In the genomic region with DNA sequence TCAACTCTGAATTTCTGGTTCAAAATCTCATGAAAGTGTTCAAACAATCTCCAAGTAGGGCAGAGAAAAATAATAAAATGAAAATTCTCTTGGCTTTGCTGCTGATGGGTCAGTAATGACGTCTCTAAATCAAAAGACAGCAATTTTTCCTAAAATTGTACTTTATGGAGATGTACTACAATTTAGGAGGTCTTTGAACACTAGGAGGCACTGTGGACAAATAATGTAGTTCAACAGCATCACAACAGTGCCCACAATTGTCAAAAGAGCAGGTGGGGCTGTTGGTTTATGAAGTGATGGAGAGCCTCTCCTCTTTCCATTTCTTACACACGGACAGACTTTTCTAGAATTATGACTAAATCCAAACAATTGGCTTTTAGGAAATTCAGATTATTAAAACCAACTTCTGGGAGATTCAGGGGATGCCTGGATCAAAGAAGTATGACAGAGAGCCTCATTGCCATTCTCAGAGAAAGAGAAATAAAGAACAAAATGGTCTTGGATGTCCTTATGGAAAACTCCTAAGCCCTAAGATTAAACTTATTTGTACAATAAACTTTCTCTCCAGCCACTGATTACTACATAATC, we compare ENCODE assay signal across 8 cellular contexts. TPM values are rescaled to one million over a fixed set of nuclear protein-coding genes. Genes with fewer than 3 reads are reported as not detected.
A peak's percentile ranks its signal among the peaks of the same experiment; 100 is the strongest.
DNase-seq lines count a peak whose midpoint lies in the region; ATAC-seq and TF ChIP-seq lines count a peak whose summit lies in the region.

No MANE protein-coding gene starts in this region.

- no peaks in the 10 kb centered on the region for H3K4me1 Mint-ChIP-seq in Calu3 (ENCODE audit: low read depth, unreplicated experiment)
- peaks cover 5% of the 10 kb centered on the region for H3K4me1 Mint-ChIP-seq in activated T-helper 1 cell treated with anti-CD3 and anti-CD28 coated beads, Interleukin-12 subunit alpha, Interleukin-12 subunit beta, Interleukin-2, Interleukin-4 antibody, amounts not matched to agents 30 ng/mL and 10 ng/mL and 1 ng/mL, durations not matched to agents 14 hours and 24 hours and 36 hours (ENCODE audit: low read depth)

- TF ChIP-seq CTCF in Calu3 (IDR thresholded peaks at IDR 0.05; ENCODE audit: unreplicated experiment), result peak; percentile 61

- no peak overlapping the region for H3K4me3 Mint-ChIP-seq in Calu3 (ENCODE audit: low read depth, unreplicated experiment)
- no peak overlapping the region for H3K4me3 Mint-ChIP-seq in activated T-helper 1 cell treated with anti-CD3 and anti-CD28 coated beads, Interleukin-12 subunit alpha, Interleukin-12 subunit beta, Interleukin-2, Interleukin-4 antibody, amounts not matched to agents 30 ng/mL and 10 ng/mL and 1 ng/mL, durations not matched to agents 14 hours and 24 hours and 36 hours

- peaks cover 47% of the 10 kb centered on the region for H3K36me3 Mint-ChIP-seq in Calu3 (ENCODE audit: insufficient read depth, unreplicated experiment)
- H3K36me3 Mint-ChIP-seq in activated T-helper 1 cell treated with anti-CD3 and anti-CD28 coated beads, Interleukin-12 subunit alpha, Interleukin-12 subunit beta, Interleukin-2, Interleukin-4 antibody, amounts not matched to agents 30 ng/mL and 10 ng/mL and 1 ng/mL, durations not matched to agents 14 hours and 24 hours and 36 hours (ENCODE audit: low read depth), result peaks cover 46% of the 10 kb centered on the region

- CTCF ChIA-PET in Calu3 (lab: Charles Lee), result interaction anchor here (2.8 kb wide), 1 partner anchor 42 kb away, joined by 9 read pairs; no protein-coding TSS in a partner anchor

- no peaks in the 10 kb centered on the region for H3K27me3 Mint-ChIP-seq in Calu3 (ENCODE audit: unreplicated experiment)
- H3K27me3 Mint-ChIP-seq in activated T-helper 1 cell treated with anti-CD3 and anti-CD28 coated beads, Interleukin-12 subunit alpha, Interleukin-12 subunit beta, Interleukin-2, Interleukin-4 antibody, amounts not matched to agents 30 ng/mL and 10 ng/mL and 1 ng/mL, durations not matched to agents 14 hours and 24 hours and 36 hours (ENCODE audit: insufficient read depth), result no peaks in the 10 kb centered on the region

- peak; percentile 90 for ATAC-seq in Right ventricle myocardium superior (ENCODE audit: poor library complexity)
- ATAC-seq in GM19397 (IDR thresholded peaks at IDR 0.05; ENCODE audit: unreplicated experiment), result no peak

- intact Hi-C loops in Calu3 (cut with micrococcal nuclease; ENCODE audit: unreplicated experiment), result loop anchor here (1.0 to 2.0 kb wide), 2 partner anchors 42 to 216 kb away; no protein-coding TSS in a partner anchor
- intact Hi-C loops in activated T-helper 1 cell treated with anti-CD3 and anti-CD28 coated beads, Interleukin-12 subunit alpha, Interleukin-12 subunit beta, Interleukin-2, Interleukin-4 antibody, amounts not matched to agents 30 ng/mL and 10 ng/mL and 1 ng/mL, durations not matched to agents 14 hours and 24 hours and 36 hours (cut with micrococcal nuclease), result loop anchor here (1.0 to 2.0 kb wide), 6 partner anchors 24 to 208 kb away; a partner anchor contains a TSS
- intact Hi-C loops in Right ventricle myocardium superior (cut with DNase I), result loop anchor here (2.0 kb wide), 1 partner anchor 42 kb away; no protein-coding TSS in a partner anchor

- peak; percentile 57 for DNase-seq in Calu3
- DNase-seq in HCEC 1CT, result peak; percentile 64
- peak; percentile 46 for DNase-seq in NCI-H446 treated with DMSO at 0.1 percent for 48 hours (lab: John Stamatoyannopoulos, UW)
- peak; percentile 9 for DNase-seq in activated T-helper 1 cell treated with anti-CD3 and anti-CD28 coated beads, Interleukin-12 subunit alpha, Interleukin-12 subunit beta, Interleukin-2, Interleukin-4 antibody, amounts not matched to agents 30 ng/mL and 10 ng/mL and 1 ng/mL, durations not matched to agents 14 hours and 24 hours and 36 hours (ENCODE audit: low spot score)
- DNase-seq in Right ventricle myocardium superior, result no peak
- peak; percentile 52 for DNase-seq in pulmonary artery endothelial cell (ENCODE audit: low read depth, low spot score)
- DNase-seq in HK-2 (ENCODE audit: unreplicated experiment), result no peak

- no peaks in the 10 kb centered on the region for H3K9me3 Mint-ChIP-seq in Calu3 (ENCODE audit: low read depth, unreplicated experiment)
- H3K9me3 Mint-ChIP-seq in activated T-helper 1 cell treated with anti-CD3 and anti-CD28 coated beads, Interleukin-12 subunit alpha, Interleukin-12 subunit beta, Interleukin-2, Interleukin-4 antibody, amounts not matched to agents 30 ng/mL and 10 ng/mL and 1 ng/mL, durations not matched to agents 14 hours and 24 hours and 36 hours, result no peaks in the 10 kb centered on the region

- BruUV-seq in Calu3 (replicated peaks; lab: Mats Ljungman, UMichigan), result no TSS peak

- H3K27ac Mint-ChIP-seq in Calu3 (ENCODE audit: unreplicated experiment), result no peak overlapping the region
- peak overlapping the region; percentile 22 for H3K27ac Mint-ChIP-seq in activated T-helper 1 cell treated with anti-CD3 and anti-CD28 coated beads, Interleukin-12 subunit alpha, Interleukin-12 subunit beta, Interleukin-2, Interleukin-4 antibody, amounts not matched to agents 30 ng/mL and 10 ng/mL and 1 ng/mL, durations not matched to agents 14 hours and 24 hours and 36 hours

RNA-seq across cellular contexts. Expression of a gene that starts 23.8 kb away (rescaled TPM):
- 43.3 and 45.5 TPM in 2 replicates for total RNA-seq in Calu3 (2022)
- total RNA-seq in activated T-helper 1 cell treated with anti-CD3 and anti-CD28 coated beads, Interleukin-12 subunit alpha, Interleukin-12 subunit beta, Interleukin-2, Interleukin-4 antibody, amounts not matched to agents 30 ng/mL and 10 ng/mL and 1 ng/mL, durations not matched to agents 14 hours and 24 hours and 36 hours, result 35.6 and 40.0 TPM in 2 replicates
- total RNA-seq in Right ventricle myocardium superior, result 47.2 TPM
- 7.5 and 13.4 TPM in 2 replicates for total RNA-seq in pulmonary artery endothelial cell

RNA-seq across cellular contexts. Expression of a gene that starts 38.8 kb away (rescaled TPM):
- total RNA-seq in Calu3 (2022) (1.2 and 1.3 TPM in 2 replicates), Right ventricle myocardium superior (4.2 TPM), pulmonary artery endothelial cell (30.9 and 35.4 TPM in 2 replicates)
- total RNA-seq in activated T-helper 1 cell treated with anti-CD3 and anti-CD28 coated beads, Interleukin-12 subunit alpha, Interleukin-12 subunit beta, Interleukin-2, Interleukin-4 antibody, amounts not matched to agents 30 ng/mL and 10 ng/mL and 1 ng/mL, durations not matched to agents 14 hours and 24 hours and 36 hours, result 1.8 and 2.2 TPM in 2 replicates

RNA-seq across cellular contexts. Expression of a gene that starts 39.4 kb away (rescaled TPM):
- total RNA-seq in Calu3 (2022) (0.33 and 0.42 TPM in 2 replicates), Right ventricle myocardium superior (1.0 TPM), pulmonary artery endothelial cell (1.9 and 2.2 TPM in 2 replicates)
- total RNA-seq in activated T-helper 1 cell treated with anti-CD3 and anti-CD28 coated beads, Interleukin-12 subunit alpha, Interleukin-12 subunit beta, Interleukin-2, Interleukin-4 antibody, amounts not matched to agents 30 ng/mL and 10 ng/mL and 1 ng/mL, durations not matched to agents 14 hours and 24 hours and 36 hours, result 0.15 and 0.21 TPM in 2 replicates

RNA-seq across cellular contexts. Expression of a gene that starts 39.9 kb away (rescaled TPM):
- total RNA-seq in Calu3 (2022), result not detected in 2 replicates
- not detected in 2 replicates for total RNA-seq in activated T-helper 1 cell treated with anti-CD3 and anti-CD28 coated beads, Interleukin-12 subunit alpha, Interleukin-12 subunit beta, Interleukin-2, Interleukin-4 antibody, amounts not matched to agents 30 ng/mL and 10 ng/mL and 1 ng/mL, durations not matched to agents 14 hours and 24 hours and 36 hours
- total RNA-seq in Right ventricle myocardium superior, result 38.2 TPM
- total RNA-seq in pulmonary artery endothelial cell, result 2.1 and 5.4 TPM in 2 replicates

RNA-seq across cellular contexts. Expression of a gene that starts 44.3 kb away (rescaled TPM):
- total RNA-seq in Calu3 (2022) (35.2 and 45.0 TPM in 2 replicates), Right ventricle myocardium superior (27.5 TPM), pulmonary artery endothelial cell (6.3 and 8.5 TPM in 2 replicates)
- total RNA-seq in activated T-helper 1 cell treated with anti-CD3 and anti-CD28 coated beads, Interleukin-12 subunit alpha, Interleukin-12 subunit beta, Interleukin-2, Interleukin-4 antibody, amounts not matched to agents 30 ng/mL and 10 ng/mL and 1 ng/mL, durations not matched to agents 14 hours and 24 hours and 36 hours, result 0.52 and 0.76 TPM in 2 replicates

Comparison
In these comparisons a context has a peak if more than half of its experiments do, and no peak if none do; other contexts are left out.
1. DNase-seq: peak in Calu3 (single experiment), HCEC 1CT (single experiment), NCI-H446 treated with DMSO at 0.1 percent for 48 hours (single experiment), activated T-helper 1 cell treated with anti-CD3 and anti-CD28 coated beads, Interleukin-12 subunit alpha, Interleukin-12 subunit beta, Interleukin-2, Interleukin-4 antibody, amounts not matched to agents 30 ng/mL and 10 ng/mL and 1 ng/mL, durations not matched to agents 14 hours and 24 hours and 36 hours (single experiment) and pulmonary artery endothelial cell (single experiment); none in Right ventricle myocardium superior (single experiment) and HK-2 (single experiment).